ENCODE assay signal across 26 cellular contexts in the genomic region with DNA sequence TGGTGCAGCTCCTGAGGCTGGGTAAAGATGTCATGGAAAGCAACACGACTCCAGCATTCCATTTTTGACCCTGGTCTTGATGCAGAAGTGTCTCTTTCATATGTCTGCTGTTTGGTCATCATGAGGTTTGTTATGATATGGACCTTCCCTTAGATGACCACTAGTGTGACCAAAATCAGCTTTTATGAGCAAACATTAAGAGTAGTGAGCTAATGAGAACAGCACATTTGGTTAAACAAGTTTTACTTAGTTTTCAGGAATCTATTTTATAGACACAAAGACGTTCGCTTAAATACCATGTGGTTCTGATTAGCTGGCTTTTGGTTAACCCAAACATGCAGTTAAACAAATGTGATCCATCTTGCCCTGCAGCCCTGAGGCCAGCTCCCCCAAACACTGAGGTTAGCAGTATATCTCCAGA. TPM values are rescaled to one million over a fixed set of nuclear protein-coding genes. Genes with fewer than 3 reads are reported as not detected.
A peak's percentile ranks its signal among the peaks of the same experiment; 100 is the strongest.
DNase-seq lines count a peak whose midpoint lies in the region; ATAC-seq and TF ChIP-seq lines count a peak whose summit lies in the region.
"Had no signal": no experiment of that assay in that cellular context is flagged by ENCODE, and none has a peak within 500 bp of the region (broad histone marks: within the 10 kb centered on the region; RNA-seq: fewer than 3 reads in every experiment).

No MANE protein-coding gene starts in this region.

- CTCF ChIA-PET in GM10248 (lab: Yijun Ruan, JAX): interaction anchor here (1.2 kb wide), 1 partner anchor 14 kb away, joined by 3 read pairs; no protein-coding TSS in a partner anchor

- H3K4me3 ChIP-seq in AG09309 (ENCODE audit: control insufficient read depth, low read depth, low read length): no peak overlapping the region
- no peak overlapping the region for H3K4me3 ChIP-seq in brain microvascular endothelial cell (ENCODE audit: low read depth, low read length)
- H3K4me3 ChIP-seq: neural progenitor cell, psoas muscle, skin epidermis had no signal

- H3K4me3 Mint-ChIP-seq in HFFc6: peak overlapping the region; percentile 66; the same call in 1 of the 2 replicates
- no peak overlapping the region for H3K4me3 Mint-ChIP-seq in mesothelial cell of epicardium
- H3K4me3 Mint-ChIP-seq: activated naive CD8-positive, alpha-beta T cell treated with anti-CD3 and anti-CD28 coated beads for 36 hours; CD8-positive, alpha-beta memory T cell; neural progenitor cell had no signal

- H3K36me3 Mint-ChIP-seq in HFFc6 (ENCODE audit: low read depth) (no peaks in the 10 kb centered on the region), mesothelial cell of epicardium (no peaks in the 10 kb centered on the region)
- H3K36me3 Mint-ChIP-seq: activated naive CD8-positive, alpha-beta T cell treated with anti-CD3 and anti-CD28 coated beads for 36 hours; CD8-positive, alpha-beta memory T cell; neural progenitor cell had no signal

- H3K9me3 Mint-ChIP-seq in HFFc6 (no peaks in the 10 kb centered on the region), mesothelial cell of epicardium (peaks cover 2% of the 10 kb centered on the region)
- H3K9me3 Mint-ChIP-seq: activated naive CD8-positive, alpha-beta T cell treated with anti-CD3 and anti-CD28 coated beads for 36 hours; activated T-cell treated with anti-CD3 and anti-CD28 coated beads, Interleukin-2, amount 50 U/mL, for 72 hours; CD8-positive, alpha-beta memory T cell; neural progenitor cell had no signal

- DNase-seq in AG09309 (ENCODE audit: low read depth) (peak; percentile 88), HFFc6 (peak; percentile 60), brain microvascular endothelial cell (peak; percentile 23), mesothelial cell of epicardium (ENCODE audit: low spot score in 2 of 2, unreplicated experiment in 2 of 2) (no peak), GM10248 (ENCODE audit: extremely low spot score) (no peak), activated T-cell treated with anti-CD3 and anti-CD28 coated beads for 4 hours (no peak), NCI-H1092 treated with DMSO at 0.1 percent for 48 hours (lab: John Stamatoyannopoulos, UW) (no peak)
- DNase-seq: activated CD4-positive, CD25-positive, alpha-beta regulatory T cell treated with anti-CD3 and anti-CD28 coated beads, Interleukin-2, amount 50 U/mL, for 72 hours; activated CD8-positive, alpha-beta memory T cell treated with anti-CD3 and anti-CD28 coated beads for 24 hours; activated naive CD8-positive, alpha-beta T cell treated with anti-CD3 and anti-CD28 coated beads for 36 hours; CD8-positive, alpha-beta memory T cell; dermis blood vessel endothelial cell; GOT3; midbrain; NCI-H748 treated with DMSO at 0.1 percent for 48 hours; psoas muscle; stimulated activated CD4-positive, alpha-beta T cell treated with anti-CD3 and anti-CD28 coated beads, Interleukin-4, amount 100 ng/mL, for 1 hour; T1000 had no signal

- H3K4me1 Mint-ChIP-seq in HFFc6 (ENCODE audit: low read depth) (peaks cover 29% of the 10 kb centered on the region), mesothelial cell of epicardium (peaks cover 20% of the 10 kb centered on the region)
- H3K4me1 Mint-ChIP-seq: CD8-positive, alpha-beta memory T cell had no signal

- H3K27ac ChIP-seq in brain microvascular endothelial cell: peak overlapping the region; percentile 87
- H3K27ac ChIP-seq: neural progenitor cell, psoas muscle had no signal

- POLR2A ChIA-PET in GM10248 (lab: Yijun Ruan, JAX): no interaction called here

- H3K27ac Mint-ChIP-seq in HFFc6: peak overlapping the region; percentile 80
- H3K27ac Mint-ChIP-seq in mesothelial cell of epicardium: peak overlapping the region; percentile 69
- H3K27ac Mint-ChIP-seq: activated naive CD8-positive, alpha-beta T cell treated with anti-CD3 and anti-CD28 coated beads for 36 hours; activated T-cell treated with anti-CD3 and anti-CD28 coated beads, Interleukin-2, amount 50 U/mL, for 72 hours; CD8-positive, alpha-beta memory T cell; neural progenitor cell had no signal

- no peaks in the 10 kb centered on the region for H3K36me3 ChIP-seq in brain microvascular endothelial cell (replicated peaks)
- H3K36me3 ChIP-seq: neural progenitor cell had no signal

- H3K27me3 Mint-ChIP-seq in HFFc6 (ENCODE audit: insufficient read depth) (peaks cover 1% of the 10 kb centered on the region), mesothelial cell of epicardium (ENCODE audit: low read depth) (no peaks in the 10 kb centered on the region)
- H3K27me3 Mint-ChIP-seq: activated naive CD8-positive, alpha-beta T cell treated with anti-CD3 and anti-CD28 coated beads for 36 hours had no signal

- no peaks in the 10 kb centered on the region for H3K27me3 ChIP-seq in brain microvascular endothelial cell (replicated peaks)
- H3K27me3 ChIP-seq: neural progenitor cell had no signal

- TF ChIP-seq CTCF in AG09309 (IDR thresholded peaks at IDR 0.05; ENCODE audit: control insufficient read depth, insufficient read depth, low read depth, low read length, missing control alignments) (no peak), HFFc6 (IDR thresholded peaks at IDR 0.05) (peak; percentile 46), brain microvascular endothelial cell (IDR thresholded peaks at IDR 0.05; ENCODE audit: low read depth, low read length, missing control alignments) (no peak), mesothelial cell of epicardium (IDR thresholded peaks at IDR 0.05; ENCODE audit: unreplicated experiment) (no peak), GM10248 (IDR thresholded peaks at IDR 0.05; ENCODE audit: control extremely low read depth, extremely low read depth, low read depth, missing control alignments) (no peak)

- in situ Hi-C loops in brain microvascular endothelial cell (cut with HindIII; ENCODE audit: low pct_ligation_motif_present, low sequenced_read_pairs): no loop called here

- no peak for ATAC-seq in GM19467 (IDR thresholded peaks at IDR 0.05; ENCODE audit: unreplicated experiment)
- ATAC-seq: left lobe of liver, psoas muscle had no signal

RNA-seq across cellular contexts. Expression of a gene that starts 56.7 kb away (rescaled TPM):
- not detected for total RNA-seq in HFFc6 (2021; fragmentation: NEBNext Ultra II Directional; extraction: Animal tissue kit (Norgen Biotek cat#: 25700))
- total RNA-seq in mesothelial cell of epicardium: 0.07 TPM in 2 of 3 replicates, not detected in the other
- total RNA-seq: A673; activated naive CD8-positive, alpha-beta T cell treated with anti-CD3 and anti-CD28 coated beads for 36 hours; activated T-cell treated with anti-CD3 and anti-CD28 coated beads, Interleukin-2, amount 50 U/mL, for 72 hours; CD8-positive, alpha-beta memory T cell; left lobe of liver; OCI-LY7; psoas muscle; ureter had no signal

Comparison
In these comparisons a context has a peak if more than half of its experiments do, and no peak if none do; other contexts are left out.
1. DNase-seq: peak in AG09309 (single experiment), HFFc6 (single experiment) and brain microvascular endothelial cell (single experiment); none in mesothelial cell of epicardium (0 of 2), GM10248 (single experiment), activated T-cell treated with anti-CD3 and anti-CD28 coated beads for 4 hours (single experiment) and NCI-H1092 treated with DMSO at 0.1 percent for 48 hours (single experiment).